In genomic region chr15:69314736-69315135, GRCh38 we compare ENCODE assay signal across 29 cellular contexts. TPM values are rescaled to one million over a fixed set of nuclear protein-coding genes. Genes with fewer than 3 reads are reported as not detected.
"Had no signal": no experiment of that assay in that cellular context is flagged by ENCODE, and none has a peak within 500 bp of the region (broad histone marks: within the 10 kb centered on the region; RNA-seq: fewer than 3 reads in every experiment).

No MANE protein-coding gene starts in this region.

- H3K36me3 Mint-ChIP-seq: activated CD4-positive, alpha-beta memory T cell treated with anti-CD3 and anti-CD28 coated beads for 36 hours; activated naive CD4-positive, alpha-beta T cell treated with anti-CD3 and anti-CD28 coated beads, Interleukin-2, amount 10 ng/mL, durations not matched to agents 7 days and 5 days had no signal

- ATAC-seq: foreskin keratinocyte, heart left ventricle, right lobe of liver had no signal

- H3K9me3 ChIP-seq: esophagus muscularis mucosa, heart left ventricle, left lung, right lobe of liver, uterus had no signal

- H3K4me3 ChIP-seq: esophagus muscularis mucosa, heart left ventricle, left lung, lung, right lobe of liver, uterus had no signal

- H3K9me3 Mint-ChIP-seq: activated CD4-positive, alpha-beta memory T cell treated with anti-CD3 and anti-CD28 coated beads for 36 hours; activated naive CD4-positive, alpha-beta T cell treated with anti-CD3 and anti-CD28 coated beads, Interleukin-2, amount 10 ng/mL, durations not matched to agents 7 days and 5 days; T-helper 1 cell treated with Interleukin-12 subunit alpha and Interleukin-12 subunit beta and Interleukin-4 antibody, amounts not matched to agents 30 μg/mL and 1 μg/mL, for 36 hours had no signal

- H3K27me3 ChIP-seq: brain microvascular endothelial cell, esophagus muscularis mucosa, heart left ventricle, left lung, right lobe of liver, uterus had no signal

- H3K4me3 Mint-ChIP-seq: activated CD4-positive, alpha-beta memory T cell treated with anti-CD3 and anti-CD28 coated beads for 36 hours; activated naive CD4-positive, alpha-beta T cell treated with anti-CD3 and anti-CD28 coated beads, Interleukin-2, amount 10 ng/mL, durations not matched to agents 7 days and 5 days; T-helper 1 cell treated with Interleukin-12 subunit alpha and Interleukin-12 subunit beta and Interleukin-4 antibody, amounts not matched to agents 30 μg/mL and 1 μg/mL, for 36 hours had no signal

- H3K4me1 ChIP-seq: esophagus muscularis mucosa, foreskin keratinocyte, right lobe of liver, uterus had no signal

- DNase-seq: activated CD4-positive, alpha-beta memory T cell treated with anti-CD3 and anti-CD28 coated beads for 36 hours; activated CD4-positive, alpha-beta T cell treated with anti-CD3 and anti-CD28 coated beads for 4 hours; activated CD8-positive, alpha-beta memory T cell treated with anti-CD3 and anti-CD28 coated beads, Interleukin-2, amount 50 U/mL, for 4 hours; activated gamma-delta T cell; activated naive CD4-positive, alpha-beta T cell treated with anti-CD3 and anti-CD28 coated beads, Interleukin-2, amount 10 ng/mL, durations not matched to agents 7 days and 5 days; activated T-cell treated with anti-CD3 and anti-CD28 coated beads, Interleukin-2, amount 50 U/mL, for 1 hour; amniotic stem cell; brain microvascular endothelial cell; caudate nucleus; foreskin keratinocyte; heart left ventricle; hypothalamus; kidney glomerular epithelial cell; left lung; mesendoderm; right lobe of liver; stimulated activated CD4-positive, alpha-beta T cell treated with anti-CD3 and anti-CD28 coated beads, Interleukin-2, amount 100 ng/mL, for 48 hours; stimulated activated naive CD4-positive, alpha-beta T cell treated with Interleukin-2 at 50 U/mL for 16 hours; SW 1271; T-helper 9 cell; trophoblast cell; uterus had no signal

- H3K36me3 ChIP-seq: brain microvascular endothelial cell, esophagus muscularis mucosa, heart left ventricle, left lung, right lobe of liver, uterus had no signal

- FAIRE-seq: astrocyte, TTC549 had no signal

- H3K27ac Mint-ChIP-seq: activated CD4-positive, alpha-beta memory T cell treated with anti-CD3 and anti-CD28 coated beads for 36 hours; activated naive CD4-positive, alpha-beta T cell treated with anti-CD3 and anti-CD28 coated beads, Interleukin-2, amount 10 ng/mL, durations not matched to agents 7 days and 5 days; T-helper 1 cell treated with Interleukin-12 subunit alpha and Interleukin-12 subunit beta and Interleukin-4 antibody, amounts not matched to agents 30 μg/mL and 1 μg/mL, for 36 hours had no signal

- H3K27ac ChIP-seq: brain microvascular endothelial cell, esophagus muscularis mucosa, foreskin keratinocyte, heart left ventricle, right lobe of liver, uterus, VCaP had no signal

RNA-seq across cellular contexts. Expression of gene PAQR5, which starts 16.0 kb away (rescaled TPM):
- polyA plus RNA-seq: foreskin keratinocyte, neural cell had no signal
